Comparison of ENCODE assay signal across 13 cellular contexts in the genomic region with DNA sequence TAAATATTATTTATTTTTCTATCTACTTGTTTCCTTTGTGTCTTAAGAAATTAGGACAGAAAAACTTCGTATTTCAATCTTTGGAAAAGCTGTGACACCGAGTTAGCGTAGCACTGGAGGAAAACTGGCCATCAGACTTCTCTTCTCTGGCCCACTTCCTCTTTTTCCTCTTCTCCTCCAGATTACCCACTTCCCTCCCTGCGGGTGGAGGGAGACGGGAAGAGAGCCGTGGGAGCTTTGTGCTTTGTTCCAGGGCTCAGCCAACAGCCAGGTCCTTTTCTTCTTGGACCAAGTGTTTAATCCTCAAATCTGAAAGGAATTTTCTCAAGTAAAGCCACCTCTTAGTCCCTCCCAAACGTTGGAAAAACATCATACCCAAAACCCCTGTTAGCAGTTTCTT. TPM values are rescaled to one million over a fixed set of nuclear protein-coding genes. Genes with fewer than 3 reads are reported as not detected.
A peak's percentile ranks its signal among the peaks of the same experiment; 100 is the strongest.
DNase-seq lines count a peak whose midpoint lies in the region; ATAC-seq and TF ChIP-seq lines count a peak whose summit lies in the region.
"Had no signal": no experiment of that assay in that cellular context is flagged by ENCODE, and none has a peak within 500 bp of the region (broad histone marks: within the 10 kb centered on the region; RNA-seq: fewer than 3 reads in every experiment).

No MANE protein-coding gene starts in this region.

- intact Hi-C loops in upper lobe of right lung (cut with DNase I): no loop called here

- H3K9me3 Mint-ChIP-seq in activated naive CD8-positive, alpha-beta T cell (ENCODE audit: low read depth): no peaks in the 10 kb centered on the region
- no peaks in the 10 kb centered on the region for H3K9me3 Mint-ChIP-seq in activated naive CD8-positive, alpha-beta T cell treated with anti-CD3 and anti-CD28 coated beads, Interleukin-2, amount 50 U/mL, for 24 hours
- H3K9me3 Mint-ChIP-seq in central memory CD8-positive, alpha-beta T cell: no peaks in the 10 kb centered on the region

- no peak overlapping the region for H3K4me3 Mint-ChIP-seq in activated naive CD8-positive, alpha-beta T cell
- no peak overlapping the region for H3K4me3 Mint-ChIP-seq in activated naive CD8-positive, alpha-beta T cell treated with anti-CD3 and anti-CD28 coated beads, Interleukin-2, amount 50 U/mL, for 24 hours
- H3K4me3 Mint-ChIP-seq in central memory CD8-positive, alpha-beta T cell: no peak overlapping the region

- peak overlapping the region; percentile 36 for H3K27ac ChIP-seq in upper lobe of right lung

- ATAC-seq in activated naive CD8-positive, alpha-beta T cell treated with anti-CD3 and anti-CD28 coated beads, Interleukin-2, amount 50 U/mL, for 24 hours: no peak
- ATAC-seq in central memory CD8-positive, alpha-beta T cell (replicated peaks; ENCODE audit: extremely low read depth, poor library complexity, severe bottlenecking): no peak
- ATAC-seq in upper lobe of right lung (peak; percentile 64), HG03457 (IDR thresholded peaks at IDR 0.05; ENCODE audit: unreplicated experiment) (no peak), GM18870 (IDR thresholded peaks at IDR 0.05; ENCODE audit: unreplicated experiment) (no peak)

- H3K9me3 ChIP-seq in upper lobe of right lung: no peaks in the 10 kb centered on the region

- H3K4me3 ChIP-seq in upper lobe of right lung: no peak overlapping the region

- peaks cover 2% of the 10 kb centered on the region for H3K4me1 Mint-ChIP-seq in activated naive CD8-positive, alpha-beta T cell (ENCODE audit: low read depth)
- H3K4me1 Mint-ChIP-seq in activated naive CD8-positive, alpha-beta T cell treated with anti-CD3 and anti-CD28 coated beads, Interleukin-2, amount 50 U/mL, for 24 hours: peaks cover 16% of the 10 kb centered on the region
- peaks cover 19% of the 10 kb centered on the region for H3K4me1 Mint-ChIP-seq in central memory CD8-positive, alpha-beta T cell

- DNase-seq in activated naive CD8-positive, alpha-beta T cell treated with anti-CD3 and anti-CD28 coated beads, Interleukin-2, amount 50 U/mL, for 24 hours: no peak
- DNase-seq in central memory CD8-positive, alpha-beta T cell (ENCODE audit: low spot score in 2 of 2): no peak
- DNase-seq in midbrain (lab: John Stamatoyannopoulos, UW) (peak; percentile 50), upper lobe of right lung (no peak), NCI-H774 (lab: John Stamatoyannopoulos, UW) (no peak)
- DNase-seq: activated CD4-positive, CD25-positive, alpha-beta regulatory T cell; effector CD8-positive, alpha-beta T cell; kidney glomerular epithelial cell; NCI-H510A; SHP77 treated with DMSO at 0.1 percent for 48 hours had no signal

- peak overlapping the region; percentile 46 for H3K27ac Mint-ChIP-seq in activated naive CD8-positive, alpha-beta T cell
- H3K27ac Mint-ChIP-seq in activated naive CD8-positive, alpha-beta T cell treated with anti-CD3 and anti-CD28 coated beads, Interleukin-2, amount 50 U/mL, for 24 hours: no peak overlapping the region
- peak overlapping the region; percentile 68 for H3K27ac Mint-ChIP-seq in central memory CD8-positive, alpha-beta T cell (ENCODE audit: low read depth)

- TF ChIP-seq CTCF in upper lobe of right lung (IDR thresholded peaks at IDR 0.05): no peak

- H3K36me3 ChIP-seq in upper lobe of right lung: peaks cover 25% of the 10 kb centered on the region

- no peaks in the 10 kb centered on the region for H3K27me3 Mint-ChIP-seq in activated naive CD8-positive, alpha-beta T cell
- no peaks in the 10 kb centered on the region for H3K27me3 Mint-ChIP-seq in activated naive CD8-positive, alpha-beta T cell treated with anti-CD3 and anti-CD28 coated beads, Interleukin-2, amount 50 U/mL, for 24 hours
- H3K27me3 Mint-ChIP-seq in central memory CD8-positive, alpha-beta T cell: no peaks in the 10 kb centered on the region

- H3K36me3 Mint-ChIP-seq in activated naive CD8-positive, alpha-beta T cell: peaks cover 3% of the 10 kb centered on the region
- peaks cover 20% of the 10 kb centered on the region for H3K36me3 Mint-ChIP-seq in activated naive CD8-positive, alpha-beta T cell treated with anti-CD3 and anti-CD28 coated beads, Interleukin-2, amount 50 U/mL, for 24 hours (ENCODE audit: low read depth)
- peaks cover 50% of the 10 kb centered on the region for H3K36me3 Mint-ChIP-seq in central memory CD8-positive, alpha-beta T cell (ENCODE audit: insufficient read depth)

- H3K27me3 ChIP-seq in upper lobe of right lung: no peaks in the 10 kb centered on the region

- H3K4me1 ChIP-seq in upper lobe of right lung: peaks cover 16% of the 10 kb centered on the region

RNA-seq across cellular contexts. Expression of a gene that starts 29.7 kb away (rescaled TPM):
- total RNA-seq in upper lobe of right lung: 36.5 TPM

RNA-seq across cellular contexts. Expression of a gene that starts 29.9 kb away (rescaled TPM):
- 16.6 TPM for total RNA-seq in upper lobe of right lung

RNA-seq across cellular contexts. Expression of a gene that starts 52.6 kb away (rescaled TPM):
- 37.1 TPM for total RNA-seq in upper lobe of right lung
